1 cellular context compared by ENCODE assay signal in genomic region chr11:8386134-8386864, GRCh38.
TF ChIP-seq lines count a peak whose summit lies in the region.

No MANE protein-coding gene starts in this region.

TF ChIP-seq in GM23338, 12 proteins besides CTCF, POLR2A, EP300 and RAD21 (continued from another document):
- no peak for TF ChIP-seq ZNF114 (CRISPR knock-in tag; IDR thresholded peaks at IDR 0.05)
- no peak for TF ChIP-seq EZH2 (IDR thresholded peaks at IDR 0.05; ENCODE audit: low read depth, unreplicated experiment)
- TF ChIP-seq ZNF331 (CRISPR knock-in tag; IDR thresholded peaks at IDR 0.05; ENCODE audit: low read depth) = no peak
- TF ChIP-seq EZH2phosphoT487 (IDR thresholded peaks at IDR 0.05; ENCODE audit: unreplicated experiment) = no peak
- TF ChIP-seq, protein P1, sequence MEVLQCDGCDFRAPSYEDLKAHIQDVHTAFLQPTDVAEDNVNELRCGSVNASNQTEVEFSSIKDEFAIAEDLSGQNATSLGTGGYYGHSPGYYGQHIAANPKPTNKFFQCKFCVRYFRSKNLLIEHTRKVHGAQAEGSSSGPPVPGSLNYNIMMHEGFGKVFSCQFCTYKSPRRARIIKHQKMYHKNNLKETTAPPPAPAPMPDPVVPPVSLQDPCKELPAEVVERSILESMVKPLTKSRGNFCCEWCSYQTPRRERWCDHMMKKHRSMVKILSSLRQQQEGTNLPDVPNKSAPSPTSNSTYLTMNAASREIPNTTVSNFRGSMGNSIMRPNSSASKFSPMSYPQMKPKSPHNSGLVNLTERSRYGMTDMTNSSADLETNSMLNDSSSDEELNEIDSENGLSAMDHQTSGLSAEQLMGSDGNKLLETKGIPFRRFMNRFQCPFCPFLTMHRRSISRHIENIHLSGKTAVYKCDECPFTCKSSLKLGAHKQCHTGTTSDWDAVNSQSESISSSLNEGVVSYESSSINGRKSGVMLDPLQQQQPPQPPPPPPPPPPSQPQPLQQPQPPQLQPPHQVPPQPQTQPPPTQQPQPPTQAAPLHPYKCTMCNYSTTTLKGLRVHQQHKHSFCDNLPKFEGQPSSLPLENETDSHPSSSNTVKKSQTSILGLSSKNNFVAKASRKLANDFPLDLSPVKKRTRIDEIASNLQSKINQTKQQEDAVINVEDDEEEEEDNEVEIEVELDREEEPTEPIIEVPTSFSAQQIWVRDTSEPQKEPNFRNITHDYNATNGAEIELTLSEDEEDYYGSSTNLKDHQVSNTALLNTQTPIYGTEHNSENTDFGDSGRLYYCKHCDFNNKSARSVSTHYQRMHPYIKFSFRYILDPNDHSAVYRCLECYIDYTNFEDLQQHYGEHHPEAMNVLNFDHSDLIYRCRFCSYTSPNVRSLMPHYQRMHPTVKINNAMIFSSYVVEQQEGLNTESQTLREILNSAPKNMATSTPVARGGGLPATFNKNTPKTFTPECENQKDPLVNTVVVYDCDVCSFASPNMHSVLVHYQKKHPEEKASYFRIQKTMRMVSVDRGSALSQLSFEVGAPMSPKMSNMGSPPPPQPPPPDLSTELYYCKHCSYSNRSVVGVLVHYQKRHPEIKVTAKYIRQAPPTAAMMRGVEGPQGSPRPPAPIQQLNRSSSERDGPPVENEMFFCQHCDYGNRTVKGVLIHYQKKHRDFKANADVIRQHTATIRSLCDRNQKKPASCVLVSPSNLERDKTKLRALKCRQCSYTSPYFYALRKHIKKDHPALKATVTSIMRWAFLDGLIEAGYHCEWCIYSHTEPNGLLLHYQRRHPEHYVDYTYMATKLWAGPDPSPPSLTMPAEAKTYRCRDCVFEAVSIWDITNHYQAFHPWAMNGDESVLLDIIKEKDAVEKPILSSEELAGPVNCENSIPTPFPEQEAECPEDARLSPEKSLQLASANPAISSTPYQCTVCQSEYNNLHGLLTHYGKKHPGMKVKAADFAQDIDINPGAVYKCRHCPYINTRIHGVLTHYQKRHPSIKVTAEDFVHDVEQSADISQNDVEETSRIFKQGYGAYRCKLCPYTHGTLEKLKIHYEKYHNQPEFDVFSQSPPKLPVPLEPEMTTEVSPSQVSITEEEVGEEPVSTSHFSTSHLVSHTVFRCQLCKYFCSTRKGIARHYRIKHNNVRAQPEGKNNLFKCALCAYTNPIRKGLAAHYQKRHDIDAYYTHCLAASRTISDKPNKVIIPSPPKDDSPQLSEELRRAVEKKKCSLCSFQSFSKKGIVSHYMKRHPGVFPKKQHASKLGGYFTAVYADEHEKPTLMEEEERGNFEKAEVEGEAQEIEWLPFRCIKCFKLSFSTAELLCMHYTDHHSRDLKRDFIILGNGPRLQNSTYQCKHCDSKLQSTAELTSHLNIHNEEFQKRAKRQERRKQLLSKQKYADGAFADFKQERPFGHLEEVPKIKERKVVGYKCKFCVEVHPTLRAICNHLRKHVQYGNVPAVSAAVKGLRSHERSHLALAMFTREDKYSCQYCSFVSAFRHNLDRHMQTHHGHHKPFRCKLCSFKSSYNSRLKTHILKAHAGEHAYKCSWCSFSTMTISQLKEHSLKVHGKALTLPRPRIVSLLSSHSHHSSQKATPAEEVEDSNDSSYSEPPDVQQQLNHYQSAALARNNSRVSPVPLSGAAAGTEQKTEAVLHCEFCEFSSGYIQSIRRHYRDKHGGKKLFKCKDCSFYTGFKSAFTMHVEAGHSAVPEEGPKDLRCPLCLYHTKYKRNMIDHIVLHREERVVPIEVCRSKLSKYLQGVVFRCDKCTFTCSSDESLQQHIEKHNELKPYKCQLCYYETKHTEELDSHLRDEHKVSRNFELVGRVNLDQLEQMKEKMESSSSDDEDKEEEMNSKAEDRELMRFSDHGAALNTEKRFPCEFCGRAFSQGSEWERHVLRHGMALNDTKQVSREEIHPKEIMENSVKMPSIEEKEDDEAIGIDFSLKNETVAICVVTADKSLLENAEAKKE (CRISPR knock-in tag; IDR thresholded peaks at IDR 0.05) = no peak
TF ChIP-seq in GM23338: peak in this region for 0.
